32 cellular contexts compared by ENCODE assay signal in genomic region chr20:59110607-59111006, GRCh38. TPM values are rescaled to one million over a fixed set of nuclear protein-coding genes. Genes with fewer than 3 reads are reported as not detected.
"Had no signal": no experiment of that assay in that cellular context is flagged by ENCODE, and none has a peak within 500 bp of the region (broad histone marks: within the 10 kb centered on the region; RNA-seq: fewer than 3 reads in every experiment).

No MANE protein-coding gene starts in this region.

- H3K4me3 ChIP-seq: esophagus squamous epithelium had no signal

- DNase-seq: activated CD4-positive, alpha-beta memory T cell treated with anti-CD3 and anti-CD28 coated beads, Interleukin-2, amount 10 ng/mL, durations not matched to agents 7 days and 5 days; activated CD4-positive, alpha-beta T cell treated with anti-CD3 and anti-CD28 coated beads for 1 hour; activated CD4-positive, alpha-beta T cell treated with anti-CD3 and anti-CD28 coated beads for 4 hours; activated CD4-positive, alpha-beta T cell treated with anti-CD3 and anti-CD28 coated beads, Interleukin-2, amount 10 ng/mL, durations not matched to agents 7 days and 5 days; activated CD4-positive, alpha-beta T cell treated with anti-CD3 and anti-CD28 coated beads, Interleukin-2, amount 50 U/mL, for 4 hours; activated CD8-positive, alpha-beta memory T cell treated with anti-CD3 and anti-CD28 coated beads, Interleukin-2, amount 50 U/mL, for 48 hours; activated gamma-delta T cell; activated naive CD4-positive, alpha-beta T cell; activated naive CD4-positive, alpha-beta T cell treated with anti-CD3 and anti-CD28 coated beads, Interleukin-2, amount 50 U/mL, for 16 hours; activated T-cell treated with anti-CD3 and anti-CD28 coated beads for 4 hours; activated T-cell treated with anti-CD3 and anti-CD28 coated beads, Interleukin-2, amount 50 U/mL, for 24 hours; activated T-cell treated with anti-CD3 and anti-CD28 coated beads, Interleukin-2, amount 50 U/mL, for 72 hours; amniotic stem cell; anterior cingulate cortex; brain microvascular endothelial cell; cortex of kidney; dermis blood vessel endothelial cell; effector CD4-positive, alpha-beta T cell; effector memory CD8-positive, alpha-beta T cell; esophagus squamous epithelium; foreskin melanocyte; head of caudate nucleus; T-helper 1 cell; T-helper 17 cell; T1000 had no signal

- H3K27me3 ChIP-seq: brain microvascular endothelial cell had no signal

- H3K4me1 ChIP-seq: esophagus squamous epithelium had no signal

- ATAC-seq: activated T-cell treated with anti-CD3 and anti-CD28 coated beads, Interleukin-2, amount 50 U/mL, for 72 hours; effector memory CD8-positive, alpha-beta T cell; T-helper 17 cell had no signal

- H3K9me3 ChIP-seq: esophagus squamous epithelium had no signal

- H3K27ac ChIP-seq: brain microvascular endothelial cell, epithelial cell of prostate, esophagus squamous epithelium had no signal

- FAIRE-seq: astrocyte, bronchial epithelial cell, endothelial cell of umbilical vein had no signal

- H3K36me3 ChIP-seq: brain microvascular endothelial cell, esophagus squamous epithelium had no signal

RNA-seq across cellular contexts. Expression of gene ZNF831, which starts 53.0 kb away (rescaled TPM):
- total RNA-seq: astrocyte, bronchial epithelial cell, cerebellum, endothelial cell of umbilical vein, fibroblast of lung, fibroblast of villous mesenchyme had no signal
- polyA plus RNA-seq: endothelial cell of umbilical vein, fibroblast of lung had no signal
